Comparison of ENCODE assay signal across 29 cellular contexts in genomic region chr7:95999481-95999880, GRCh38.
"Had no signal": no experiment of that assay in that cellular context is flagged by ENCODE, and none has a peak within 500 bp of the region (broad histone marks: within the 10 kb centered on the region; RNA-seq: fewer than 3 reads in every experiment).

No MANE protein-coding gene starts in this region.

- H3K27me3 Mint-ChIP-seq: activated B cell treated with CpG ODN at 0.5 μM for 24 hours; activated naive CD8-positive, alpha-beta T cell treated with anti-CD3 and anti-CD28 coated beads, Interleukin-2, amount 50 U/mL, for 24 hours; stimulated activated naive B cell treated with anti-CD40 and anti-IgM and Interleukin-4, amounts not matched to agents 10 μg/mL and 1 μg/mL and 100 μg/mL, for 72 hours had no signal

- H3K27ac Mint-ChIP-seq: activated B cell treated with CpG ODN at 0.5 μM for 24 hours; activated CD8-positive, alpha-beta T cell treated with anti-CD3 and anti-CD28 coated beads for 36 hours; activated naive CD4-positive, alpha-beta T cell treated with anti-CD3 and anti-CD28 coated beads, Interleukin-2, amount 50 U/mL, for 24 hours; activated naive CD8-positive, alpha-beta T cell treated with anti-CD3 and anti-CD28 coated beads, Interleukin-2, amount 50 U/mL, for 24 hours; activated T-helper 2 cell treated with anti-CD3 and anti-CD28 coated beads, Interferon-gamma antibody, Interleukin-2, Interleukin-4, amounts not matched to agents 10 μg/mL and 5 μg/mL and 100 μg/mL, durations not matched to agents 14 hours and 24 hours and 36 hours; immature natural killer cell; mesothelial cell of epicardium; naive thymus-derived CD8-positive, alpha-beta T cell; stimulated activated naive B cell treated with anti-CD40 and anti-IgM and Interleukin-4, amounts not matched to agents 10 μg/mL and 1 μg/mL and 100 μg/mL, for 72 hours had no signal

- H3K36me3 Mint-ChIP-seq: activated naive CD4-positive, alpha-beta T cell treated with anti-CD3 and anti-CD28 coated beads, Interleukin-2, amount 50 U/mL, for 24 hours; immature natural killer cell; mesothelial cell of epicardium; naive thymus-derived CD8-positive, alpha-beta T cell; stimulated activated naive B cell treated with anti-CD40 and anti-IgM and Interleukin-4, amounts not matched to agents 10 μg/mL and 1 μg/mL and 100 μg/mL, for 72 hours had no signal

- H3K4me3 Mint-ChIP-seq: activated B cell treated with CpG ODN at 0.5 μM for 24 hours; activated CD8-positive, alpha-beta T cell treated with anti-CD3 and anti-CD28 coated beads for 36 hours; activated naive CD4-positive, alpha-beta T cell treated with anti-CD3 and anti-CD28 coated beads, Interleukin-2, amount 50 U/mL, for 24 hours; activated naive CD8-positive, alpha-beta T cell treated with anti-CD3 and anti-CD28 coated beads, Interleukin-2, amount 50 U/mL, for 24 hours; activated T-cell treated with anti-CD3 and anti-CD28 coated beads, Interleukin-2, amount 50 U/mL, for 4 hours; central memory CD8-positive, alpha-beta T cell; immature natural killer cell; mesothelial cell of epicardium; naive thymus-derived CD8-positive, alpha-beta T cell; neural crest cell; stimulated activated naive B cell treated with anti-CD40 and anti-IgM and Interleukin-4, amounts not matched to agents 10 μg/mL and 1 μg/mL and 100 μg/mL, for 72 hours had no signal

- DNase-seq: activated B cell treated with CpG ODN at 0.5 μM for 24 hours; activated CD4-positive, alpha-beta T cell treated with anti-CD3 and anti-CD28 coated beads, Interleukin-2, amount 50 U/mL, for 1 hour; activated CD8-positive, alpha-beta T cell treated with anti-CD3 and anti-CD28 coated beads for 36 hours; activated naive CD8-positive, alpha-beta T cell treated with anti-CD3 and anti-CD28 coated beads, Interleukin-2, amount 50 U/mL, for 24 hours; activated T-cell treated with anti-CD3 and anti-CD28 coated beads, Interleukin-2, amount 50 U/mL, for 4 hours; amygdala; dermis blood vessel endothelial cell; effector CD8-positive, alpha-beta T cell; erythroblast; heart left ventricle; hypothalamus; immature natural killer cell; naive thymus-derived CD8-positive, alpha-beta T cell; nucleus accumbens; psoas muscle; sigmoid colon; stimulated activated CD4-positive, alpha-beta T cell treated with anti-CD3 and anti-CD28 coated beads, Interleukin-1b, Interleukin-23, amount 100 ng/mL, for 48 hours; stimulated activated CD4-positive, alpha-beta T cell treated with anti-CD3 and anti-CD28 coated beads, Interleukin-4, amount 100 ng/mL, for 4 hours; stimulated activated CD8-positive, alpha-beta memory T cell treated with anti-CD3 and anti-CD28 coated beads, Interleukin-4, amount 100 ng/mL, for 48 hours; stimulated activated naive B cell treated with anti-CD40 and anti-IgM and Interleukin-4, amounts not matched to agents 10 μg/mL and 1 μg/mL and 100 μg/mL, for 72 hours; stomach; T-helper 2 cell; tibial artery; upper lobe of right lung had no signal

- H3K4me1 Mint-ChIP-seq: activated B cell treated with CpG ODN at 0.5 μM for 24 hours; activated naive CD4-positive, alpha-beta T cell treated with anti-CD3 and anti-CD28 coated beads, Interleukin-2, amount 50 U/mL, for 24 hours; activated naive CD8-positive, alpha-beta T cell treated with anti-CD3 and anti-CD28 coated beads, Interleukin-2, amount 50 U/mL, for 24 hours; central memory CD8-positive, alpha-beta T cell; naive thymus-derived CD8-positive, alpha-beta T cell; neural crest cell; stimulated activated naive B cell treated with anti-CD40 and anti-IgM and Interleukin-4, amounts not matched to agents 10 μg/mL and 1 μg/mL and 100 μg/mL, for 72 hours had no signal

- ATAC-seq: activated CD8-positive, alpha-beta T cell treated with anti-CD3 and anti-CD28 coated beads for 36 hours; activated naive CD8-positive, alpha-beta T cell treated with anti-CD3 and anti-CD28 coated beads, Interleukin-2, amount 50 U/mL, for 24 hours; activated T-cell treated with anti-CD3 and anti-CD28 coated beads, Interleukin-2, amount 50 U/mL, for 4 hours; heart left ventricle; naive thymus-derived CD8-positive, alpha-beta T cell; psoas muscle; stimulated activated naive B cell treated with anti-CD40 and anti-IgM and Interleukin-4, amounts not matched to agents 10 μg/mL and 1 μg/mL and 100 μg/mL, for 72 hours; upper lobe of right lung had no signal

- H3K9me3 Mint-ChIP-seq: activated B cell treated with CpG ODN at 0.5 μM for 24 hours; activated CD8-positive, alpha-beta T cell treated with anti-CD3 and anti-CD28 coated beads for 36 hours; activated naive CD4-positive, alpha-beta T cell treated with anti-CD3 and anti-CD28 coated beads, Interleukin-2, amount 50 U/mL, for 24 hours; activated naive CD8-positive, alpha-beta T cell treated with anti-CD3 and anti-CD28 coated beads, Interleukin-2, amount 50 U/mL, for 24 hours; activated T-cell treated with anti-CD3 and anti-CD28 coated beads, Interleukin-2, amount 50 U/mL, for 4 hours; activated T-helper 2 cell treated with anti-CD3 and anti-CD28 coated beads, Interferon-gamma antibody, Interleukin-2, Interleukin-4, amounts not matched to agents 10 μg/mL and 5 μg/mL and 100 μg/mL, durations not matched to agents 14 hours and 24 hours and 36 hours; central memory CD8-positive, alpha-beta T cell; immature natural killer cell; mesothelial cell of epicardium; neural crest cell; stimulated activated naive B cell treated with anti-CD40 and anti-IgM and Interleukin-4, amounts not matched to agents 10 μg/mL and 1 μg/mL and 100 μg/mL, for 72 hours had no signal
